In the genomic region with DNA sequence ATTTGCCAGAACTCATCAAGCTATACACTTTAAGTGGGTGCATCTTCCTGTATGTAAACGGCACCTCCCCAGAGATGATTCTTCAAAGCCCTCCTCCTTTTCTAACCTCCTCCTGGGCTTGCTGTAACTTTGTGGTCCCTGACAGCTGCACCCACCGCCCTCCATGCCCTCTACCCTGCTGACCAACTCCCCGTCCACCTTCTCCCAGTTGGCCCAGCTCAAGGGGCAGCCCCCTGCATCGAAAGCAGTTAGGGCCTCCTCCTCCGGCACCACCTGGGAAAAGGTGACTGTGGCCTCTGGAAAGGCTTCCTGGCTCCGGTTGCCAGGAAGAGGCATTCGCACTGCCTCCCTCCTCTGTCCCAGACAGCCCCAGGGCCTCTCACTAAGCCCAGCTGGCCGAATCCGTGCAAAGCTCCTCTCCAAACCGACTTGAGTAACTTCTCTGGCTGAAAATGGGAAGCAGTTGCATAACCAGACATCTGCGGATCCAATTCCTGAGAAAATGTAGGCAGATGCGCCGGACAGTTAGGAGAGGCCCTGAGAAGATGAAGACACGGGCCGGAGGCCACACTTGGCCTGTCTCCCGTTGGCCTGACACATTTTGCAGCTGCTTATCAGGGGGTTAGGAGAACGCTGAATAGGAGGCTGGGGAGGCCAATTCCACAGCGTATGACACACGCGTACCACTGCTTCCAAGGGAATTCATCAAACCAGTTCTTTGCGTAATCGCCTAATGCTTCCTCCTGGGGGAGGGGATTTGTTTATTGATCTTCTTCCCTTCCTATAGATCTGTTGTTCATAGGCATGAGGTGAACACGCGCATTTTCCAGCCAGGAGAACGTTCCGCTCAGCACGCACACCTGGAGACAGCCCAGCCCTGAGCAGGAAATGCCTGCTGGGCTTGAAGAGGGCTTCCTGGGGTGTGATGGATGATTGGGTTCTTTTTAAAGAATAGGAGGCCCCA, we compare ENCODE assay signal across 9 cellular contexts. TPM values are rescaled to one million over a fixed set of nuclear protein-coding genes. Genes with fewer than 3 reads are reported as not detected.
DNase-seq lines count a peak whose midpoint lies in the region; ATAC-seq lines count a peak whose summit lies in the region.
"Had no signal": no experiment of that assay in that cellular context is flagged by ENCODE, and none has a peak within 500 bp of the region (broad histone marks: within the 10 kb centered on the region; RNA-seq: fewer than 3 reads in every experiment).

No MANE protein-coding gene starts in this region.

- H3K27ac ChIP-seq in mesodermal cell (ENCODE audit: low read depth, low read length, severe bottlenecking): peak overlapping the region; percentile 41
- peak overlapping the region in 1 of 2 donors; percentile 14 for H3K27ac ChIP-seq in aorta (ENCODE audit: low read depth in 1 of 2, low read length in 2 of 2)

- H3K4me3 ChIP-seq in mesodermal cell (ENCODE audit: extremely low read depth, insufficient read depth, low read length, poor library complexity, severe bottlenecking) (no peak overlapping the region), aorta (ENCODE audit: low read length in 2 of 2) (no peak overlapping the region)

- peaks cover 12% of the 10 kb centered on the region for H3K4me1 ChIP-seq in mesodermal cell (ENCODE audit: control insufficient read depth, insufficient read depth, low read length, poor library complexity, severe bottlenecking)
- H3K4me1 ChIP-seq in aorta (ENCODE audit: control insufficient read depth in 1 of 2, insufficient read depth in 2 of 2, low read length in 2 of 2): no peaks in the 10 kb centered on the region

- H3K9me3 ChIP-seq in mesodermal cell (ENCODE audit: control insufficient read depth, low read length) (no peaks in the 10 kb centered on the region), aorta (ENCODE audit: control insufficient read depth, low read length) (no peaks in the 10 kb centered on the region)

- H3K36me3 Mint-ChIP-seq in activated CD8-positive, alpha-beta memory T cell treated with anti-CD3 and anti-CD28 coated beads, Interleukin-2, amount 10 ng/mL, durations not matched to agents 7 days and 5 days: no peaks in the 10 kb centered on the region
- H3K36me3 Mint-ChIP-seq in activated T-helper 2 cell treated with anti-CD3 and anti-CD28 coated beads, Interferon-gamma antibody, Interleukin-2, Interleukin-4, amounts not matched to agents 10 μg/mL and 5 μg/mL and 100 μg/mL, durations not matched to agents 14 hours and 24 hours and 36 hours (ENCODE audit: low read depth): no peaks in the 10 kb centered on the region
- H3K36me3 Mint-ChIP-seq: CD14-positive monocyte had no signal

- no peaks in the 10 kb centered on the region for H3K4me1 Mint-ChIP-seq in activated CD8-positive, alpha-beta memory T cell treated with anti-CD3 and anti-CD28 coated beads, Interleukin-2, amount 10 ng/mL, durations not matched to agents 7 days and 5 days
- H3K4me1 Mint-ChIP-seq in activated T-helper 2 cell treated with anti-CD3 and anti-CD28 coated beads, Interferon-gamma antibody, Interleukin-2, Interleukin-4, amounts not matched to agents 10 μg/mL and 5 μg/mL and 100 μg/mL, durations not matched to agents 14 hours and 24 hours and 36 hours (ENCODE audit: low read depth): peaks cover 3% of the 10 kb centered on the region
- H3K4me1 Mint-ChIP-seq: CD14-positive monocyte had no signal

- no peaks in the 10 kb centered on the region for H3K27me3 ChIP-seq in aorta (ENCODE audit: control insufficient read depth in 1 of 2, insufficient read depth in 2 of 2, low read length in 1 of 2)

- CTCF ChIA-PET in activated CD8-positive, alpha-beta memory T cell treated with anti-CD3 and anti-CD28 coated beads, Interleukin-2, amount 10 ng/mL, durations not matched to agents 7 days and 5 days (lab: Charles Lee): no interaction called here

- intact Hi-C loops in aorta (cut with DNase I): no loop called here
- intact Hi-C loops in activated T-helper 2 cell treated with anti-CD3 and anti-CD28 coated beads, Interferon-gamma antibody, Interleukin-2, Interleukin-4, amounts not matched to agents 10 μg/mL and 5 μg/mL and 100 μg/mL, durations not matched to agents 14 hours and 24 hours and 36 hours (cut with micrococcal nuclease): no loop called here

- H3K36me3 ChIP-seq in mesodermal cell (ENCODE audit: control insufficient read depth, insufficient read depth, low read length) (no peaks in the 10 kb centered on the region), aorta (ENCODE audit: control insufficient read depth in 1 of 2, insufficient read depth in 2 of 2, low read length in 1 of 2) (no peaks in the 10 kb centered on the region)

- H3K27me3 Mint-ChIP-seq in activated CD8-positive, alpha-beta memory T cell treated with anti-CD3 and anti-CD28 coated beads, Interleukin-2, amount 10 ng/mL, durations not matched to agents 7 days and 5 days: no peaks in the 10 kb centered on the region
- H3K27me3 Mint-ChIP-seq in activated T-helper 2 cell treated with anti-CD3 and anti-CD28 coated beads, Interferon-gamma antibody, Interleukin-2, Interleukin-4, amounts not matched to agents 10 μg/mL and 5 μg/mL and 100 μg/mL, durations not matched to agents 14 hours and 24 hours and 36 hours (ENCODE audit: low read depth): no peaks in the 10 kb centered on the region

- no peak overlapping the region for H3K27ac Mint-ChIP-seq in activated CD8-positive, alpha-beta memory T cell treated with anti-CD3 and anti-CD28 coated beads, Interleukin-2, amount 10 ng/mL, durations not matched to agents 7 days and 5 days
- H3K27ac Mint-ChIP-seq in activated T-helper 2 cell treated with anti-CD3 and anti-CD28 coated beads, Interferon-gamma antibody, Interleukin-2, Interleukin-4, amounts not matched to agents 10 μg/mL and 5 μg/mL and 100 μg/mL, durations not matched to agents 14 hours and 24 hours and 36 hours: no peak overlapping the region
- H3K27ac Mint-ChIP-seq: CD14-positive monocyte had no signal

- H3K4me3 Mint-ChIP-seq in activated CD8-positive, alpha-beta memory T cell treated with anti-CD3 and anti-CD28 coated beads, Interleukin-2, amount 10 ng/mL, durations not matched to agents 7 days and 5 days: no peak overlapping the region
- H3K4me3 Mint-ChIP-seq in activated T-helper 2 cell treated with anti-CD3 and anti-CD28 coated beads, Interferon-gamma antibody, Interleukin-2, Interleukin-4, amounts not matched to agents 10 μg/mL and 5 μg/mL and 100 μg/mL, durations not matched to agents 14 hours and 24 hours and 36 hours (ENCODE audit: low read depth): no peak overlapping the region
- H3K4me3 Mint-ChIP-seq: CD14-positive monocyte had no signal

- ATAC-seq in activated CD8-positive, alpha-beta memory T cell treated with anti-CD3 and anti-CD28 coated beads, Interleukin-2, amount 10 ng/mL, durations not matched to agents 7 days and 5 days: no peak
- peak; percentile 91 for ATAC-seq in aorta (ENCODE audit: low FRiP score)
- ATAC-seq in HG02870 (IDR thresholded peaks at IDR 0.05; ENCODE audit: unreplicated experiment): no peak

- 65 to 74% methylated on average over 16 to 23 of the region's 27 CpGs for WGBS in mesodermal cell (ENCODE audit: insufficient coverage in 2 of 2), 2 experiments
- WGBS in aorta, 2 donors: 62 to 64% methylated on average over 27 of the region's 27 CpGs

- peak; percentile 53 for DNase-seq in activated CD8-positive, alpha-beta memory T cell treated with anti-CD3 and anti-CD28 coated beads for 24 hours
- DNase-seq in activated CD8-positive, alpha-beta memory T cell treated with anti-CD3 and anti-CD28 coated beads, Interleukin-2, amount 10 ng/mL, durations not matched to agents 7 days and 5 days: no peak
- peak; percentile 96 for DNase-seq in dedifferentiated amniotic fluid mesenchymal stem cell (ENCODE audit: extremely low spot score)
- peak; percentile 89 to 91 for DNase-seq in aorta
- DNase-seq in activated T-helper 2 cell treated with anti-CD3 and anti-CD28 coated beads, Interferon-gamma antibody, Interleukin-2, Interleukin-4, amounts not matched to agents 10 μg/mL and 5 μg/mL and 100 μg/mL, durations not matched to agents 14 hours and 24 hours and 36 hours (ENCODE audit: low spot score): no peak
- DNase-seq in D341Med (ENCODE audit: low spot score): no peak

- H3K9me3 Mint-ChIP-seq in activated CD8-positive, alpha-beta memory T cell treated with anti-CD3 and anti-CD28 coated beads, Interleukin-2, amount 10 ng/mL, durations not matched to agents 7 days and 5 days (ENCODE audit: low read depth): no peaks in the 10 kb centered on the region
- no peaks in the 10 kb centered on the region for H3K9me3 Mint-ChIP-seq in activated T-helper 2 cell treated with anti-CD3 and anti-CD28 coated beads, Interferon-gamma antibody, Interleukin-2, Interleukin-4, amounts not matched to agents 10 μg/mL and 5 μg/mL and 100 μg/mL, durations not matched to agents 14 hours and 24 hours and 36 hours

RNA-seq across cellular contexts. Expression of gene COL6A2, which starts 48.7 kb away (rescaled TPM):
- 10 to 100 TPM in 1 of 2 experiments, 1 to 10 TPM in 1; 5.0 to 17.9 TPM for total RNA-seq in activated CD8-positive, alpha-beta memory T cell treated with anti-CD3 and anti-CD28 coated beads, Interleukin-2, amount 10 ng/mL, durations not matched to agents 7 days and 5 days
- 360 TPM for polyA plus RNA-seq in mesodermal cell (2013, experiment 1 of 2)
- polyA plus RNA-seq in mesodermal cell (2013, experiment 2 of 2): 326 TPM
- 1,000 to 10,000 TPM; 1,386 to 1,431 TPM for total RNA-seq in aorta
- polyA plus RNA-seq in aorta: 1,000 to 10,000 TPM in 1 of 2 donors, 100 to 1,000 TPM in 1; 335 to 3,611 TPM
- 2.2 TPM in 2 replicates for total RNA-seq in activated T-helper 2 cell treated with anti-CD3 and anti-CD28 coated beads, Interferon-gamma antibody, Interleukin-2, Interleukin-4, amounts not matched to agents 10 μg/mL and 5 μg/mL and 100 μg/mL, durations not matched to agents 14 hours and 24 hours and 36 hours
- polyA plus RNA-seq: CD14-positive monocyte had no signal

Comparison
In these comparisons a context has a peak if more than half of its experiments do, and no peak if none do; other contexts are left out.
1. DNase-seq: peak in activated CD8-positive, alpha-beta memory T cell treated with anti-CD3 and anti-CD28 coated beads for 24 hours (single experiment), dedifferentiated amniotic fluid mesenchymal stem cell (single experiment) and aorta (2 of 2); none in activated CD8-positive, alpha-beta memory T cell treated with anti-CD3 and anti-CD28 coated beads, Interleukin-2, amount 10 ng/mL, durations not matched to agents 7 days and 5 days (single experiment), activated T-helper 2 cell treated with anti-CD3 and anti-CD28 coated beads, Interferon-gamma antibody, Interleukin-2, Interleukin-4, amounts not matched to agents 10 μg/mL and 5 μg/mL and 100 μg/mL, durations not matched to agents 14 hours and 24 hours and 36 hours (single experiment) and D341Med (single experiment).
2. RNA of gene COL6A2, which starts 48.7 kb away (total RNA-seq): 1,386 to 1,431 TPM in aorta; 5.0 to 17.9 TPM in activated CD8-positive, alpha-beta memory T cell treated with anti-CD3 and anti-CD28 coated beads, Interleukin-2, amount 10 ng/mL, durations not matched to agents 7 days and 5 days and 2.2 TPM in activated T-helper 2 cell treated with anti-CD3 and anti-CD28 coated beads, Interferon-gamma antibody, Interleukin-2, Interleukin-4, amounts not matched to agents 10 μg/mL and 5 μg/mL and 100 μg/mL, durations not matched to agents 14 hours and 24 hours and 36 hours; every median in the first group is over 10 times any median in the second.